Comparison of ENCODE assay signal across 21 cellular contexts in the genomic region with DNA sequence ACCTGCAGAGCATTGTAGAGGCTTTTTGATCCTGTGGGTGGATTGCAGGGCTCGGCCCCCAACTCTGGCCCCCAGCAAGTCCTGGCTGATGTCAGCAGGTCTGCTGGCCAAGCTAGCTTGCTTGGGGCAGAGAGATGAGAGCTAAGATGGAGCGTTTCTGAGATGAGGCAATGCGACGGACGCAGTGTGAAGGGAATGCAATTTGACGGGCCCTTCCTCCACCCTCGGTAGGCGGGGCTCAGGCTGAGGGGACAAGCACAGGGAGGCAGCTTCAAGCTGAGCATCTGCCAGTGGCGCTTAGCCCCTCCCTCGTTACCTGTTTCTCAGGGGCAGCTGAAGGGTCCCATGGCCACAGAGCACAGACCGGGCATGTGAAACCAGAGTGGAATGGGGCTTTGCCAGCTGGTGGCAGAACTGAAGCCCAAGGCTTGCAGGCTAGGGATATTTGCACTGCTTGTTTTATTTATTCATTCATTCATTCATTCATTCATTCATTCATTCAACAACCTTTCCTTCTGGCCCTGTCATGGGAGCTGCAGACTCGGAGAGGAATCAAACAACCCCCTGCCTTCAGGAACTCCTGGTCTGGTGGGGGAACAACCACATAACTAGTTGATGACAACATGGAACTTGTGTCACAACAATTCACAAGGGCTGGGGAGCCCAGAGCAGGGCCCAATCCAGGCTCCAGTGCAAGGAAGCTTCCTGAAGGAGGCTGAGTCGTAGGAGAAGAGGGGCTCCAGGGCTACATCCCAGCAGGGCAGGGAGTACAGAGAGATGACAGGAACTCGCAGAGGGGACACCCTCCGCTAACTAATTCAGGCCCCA.
A peak's percentile ranks its signal among the peaks of the same experiment; 100 is the strongest.
DNase-seq lines count a peak whose midpoint lies in the region; ATAC-seq and TF ChIP-seq lines count a peak whose summit lies in the region.
"Had no signal": no experiment of that assay in that cellular context is flagged by ENCODE, and none has a peak within 500 bp of the region (broad histone marks: within the 10 kb centered on the region; RNA-seq: fewer than 3 reads in every experiment).

No MANE protein-coding gene starts in this region.

- H3K4me1 ChIP-seq in H9 (ENCODE audit: insufficient read depth, low read length) = no peaks in the 10 kb centered on the region
- no peaks in the 10 kb centered on the region for H3K4me1 ChIP-seq in mesendoderm (ENCODE audit: control insufficient read depth, low read depth, low read length)
- no peaks in the 10 kb centered on the region for H3K4me1 ChIP-seq in CD8-positive, alpha-beta T cell (ENCODE audit: insufficient read depth, low read length)
- H3K4me1 ChIP-seq: colonic mucosa had no signal

- H3K4ac ChIP-seq in H9 (ENCODE audit: low read depth, low read length) = no peak overlapping the region
- H3K4ac ChIP-seq in mesendoderm (ENCODE audit: low read depth, low read length) = no peak overlapping the region

- no peak overlapping the region; a peak in 1 of 5 replicates for H3K4me3 Mint-ChIP-seq in H9
- H3K4me3 Mint-ChIP-seq in CD8-positive, alpha-beta T cell = no peak overlapping the region
- no peak overlapping the region for H3K4me3 Mint-ChIP-seq in activated T-cell treated with anti-CD3 and anti-CD28 coated beads, Interleukin-2, amount 50 U/mL, for 24 hours
- H3K4me3 Mint-ChIP-seq: activated B cell treated with CpG ODN at 0.5 μM for 24 hours; activated T-cell treated with anti-CD3 and anti-CD28 coated beads, Interleukin-2, amount 50 U/mL, for 72 hours; natural killer cell treated with Interleukin-12 subunit alpha and Interleukin-12 subunit beta and Interleukin-15 and Interleukin-18, amount 100 ng/mL, for 72 hours had no signal

- H3K36me3 Mint-ChIP-seq in H9 (ENCODE audit: insufficient read depth in 1 of 3, low read depth in 3 of 3) = no peaks in the 10 kb centered on the region
- H3K36me3 Mint-ChIP-seq in CD8-positive, alpha-beta T cell = no peaks in the 10 kb centered on the region
- H3K36me3 Mint-ChIP-seq in activated T-cell treated with anti-CD3 and anti-CD28 coated beads, Interleukin-2, amount 50 U/mL, for 24 hours (ENCODE audit: low read depth) = no peaks in the 10 kb centered on the region
- H3K36me3 Mint-ChIP-seq: activated naive CD4-positive, alpha-beta T cell treated with anti-CD3 and anti-CD28 coated beads, Interleukin-2, amount 50 U/mL, for 72 hours; brain; natural killer cell treated with Interleukin-12 subunit alpha and Interleukin-12 subunit beta and Interleukin-15 and Interleukin-18, amount 100 ng/mL, for 72 hours had no signal

- H3K27ac ChIP-seq in H9 (ENCODE audit: insufficient read length, low read depth, low read length) (no peak overlapping the region), mesendoderm (ENCODE audit: low read depth, low read length) (no peak overlapping the region)
- no peak overlapping the region for H3K27ac ChIP-seq in CD8-positive, alpha-beta T cell (ENCODE audit: low read depth, low read length)
- H3K27ac ChIP-seq: colonic mucosa, KMS-11, PC-9, spleen had no signal

- H3K9me3 ChIP-seq in H9 (ENCODE audit: control insufficient read depth, low read depth, low read length) = no peaks in the 10 kb centered on the region
- H3K9me3 ChIP-seq in CD8-positive, alpha-beta T cell (ENCODE audit: low read length) = no peaks in the 10 kb centered on the region
- H3K9me3 ChIP-seq: colonic mucosa, spleen had no signal

- no peak overlapping the region for H2AFZ ChIP-seq in H9 (ENCODE audit: low read length)
- H2AFZ ChIP-seq: PC-9 had no signal

- H3K9ac ChIP-seq in H9 (ENCODE audit: extremely low read depth, insufficient read length, low read length) (no peak overlapping the region), mesendoderm (ENCODE audit: low read length) (no peak overlapping the region)
- H3K9ac ChIP-seq: KMS-11 had no signal

- H3K23me2 ChIP-seq in H9 (ENCODE audit: insufficient read length, low read depth, low read length, poor library complexity, severe bottlenecking) = no peaks in the 10 kb centered on the region

- H3K4me2 ChIP-seq in H9 (ENCODE audit: insufficient read depth, insufficient read length, low read length) (peak overlapping the region; percentile 2), mesendoderm (ENCODE audit: low read length) (no peak overlapping the region)
- H3K4me2 ChIP-seq: KMS-11, PC-9 had no signal

- H3K23ac ChIP-seq in H9 (ENCODE audit: insufficient read length, low read depth, low read length) (no peak overlapping the region), mesendoderm (ENCODE audit: low read length) (no peak overlapping the region)

- no peak for TF ChIP-seq CTCF in H9 (conservative IDR thresholded peaks at IDR 0.05)
- no peak for TF ChIP-seq CTCF in choroid plexus epithelial cell (conservative IDR thresholded peaks at IDR 0.05; ENCODE audit: low read depth, low read length)
- no peak for TF ChIP-seq CTCF in CD8-positive, alpha-beta T cell (IDR thresholded peaks at IDR 0.05)

- WGBS in H9 (ENCODE audit: extremely low coverage, insufficient read length, low lambda C conversion rate) = no CpG with 5 or more reads among the region's 15 CpGs
- no CpG with 5 or more reads among the region's 15 CpGs for WGBS in mesendoderm (ENCODE audit: extremely low coverage, insufficient coverage, low lambda C conversion rate)

- H2BK15ac ChIP-seq in H9 (ENCODE audit: low read depth, low read length) (no peak overlapping the region), mesendoderm (replicated peaks; ENCODE audit: low read depth) (no peak overlapping the region)

- POLR2A ChIA-PET in CD8-positive, alpha-beta T cell (lab: Charles Lee) = no interaction called here

- peaks cover 45% of the 10 kb centered on the region for H3K27me3 Mint-ChIP-seq in H9 (ENCODE audit: low read depth)
- H3K27me3 Mint-ChIP-seq in CD8-positive, alpha-beta T cell (ENCODE audit: low read depth) = peaks cover 4% of the 10 kb centered on the region
- peaks cover 6% of the 10 kb centered on the region for H3K27me3 Mint-ChIP-seq in activated T-cell treated with anti-CD3 and anti-CD28 coated beads, Interleukin-2, amount 50 U/mL, for 24 hours

- H3K9me3 Mint-ChIP-seq in H9 = no peaks in the 10 kb centered on the region
- H3K9me3 Mint-ChIP-seq in CD8-positive, alpha-beta T cell = no peaks in the 10 kb centered on the region
- no peaks in the 10 kb centered on the region for H3K9me3 Mint-ChIP-seq in activated T-cell treated with anti-CD3 and anti-CD28 coated beads, Interleukin-2, amount 50 U/mL, for 24 hours
- H3K9me3 Mint-ChIP-seq: activated B cell treated with CpG ODN at 0.5 μM for 24 hours; activated naive CD4-positive, alpha-beta T cell treated with anti-CD3 and anti-CD28 coated beads, Interleukin-2, amount 50 U/mL, for 72 hours; activated T-cell treated with anti-CD3 and anti-CD28 coated beads, Interleukin-2, amount 50 U/mL, for 72 hours; natural killer cell treated with Interleukin-12 subunit alpha and Interleukin-12 subunit beta and Interleukin-15 and Interleukin-18, amount 100 ng/mL, for 72 hours had no signal

- H3K4me1 Mint-ChIP-seq in H9 = peaks cover 5 to 17% of the 10 kb centered on the region in 2 experiments
- H3K4me1 Mint-ChIP-seq in CD8-positive, alpha-beta T cell (ENCODE audit: low read depth) = no peaks in the 10 kb centered on the region
- H3K4me1 Mint-ChIP-seq in activated T-cell treated with anti-CD3 and anti-CD28 coated beads, Interleukin-2, amount 50 U/mL, for 24 hours (ENCODE audit: low read depth) = no peaks in the 10 kb centered on the region

- H2BK120ac ChIP-seq in H9 (ENCODE audit: low read depth, low read length, poor library complexity, severe bottlenecking) = no peak overlapping the region
- H2BK120ac ChIP-seq in mesendoderm (ENCODE audit: low read depth, low read length) = no peak overlapping the region

- no peaks in the 10 kb centered on the region for H3K27me3 ChIP-seq in H9 (ENCODE audit: insufficient read depth, low read length)
- no peaks in the 10 kb centered on the region for H3K27me3 ChIP-seq in mesendoderm (ENCODE audit: insufficient read depth, low read length, poor library complexity)
- no peaks in the 10 kb centered on the region for H3K27me3 ChIP-seq in CD8-positive, alpha-beta T cell (ENCODE audit: insufficient read depth, low read length)
- H3K27me3 ChIP-seq: colonic mucosa had no signal

- DNase-seq in AG08395 (ENCODE audit: low spot score) (peak; percentile 38), H9 (peak; percentile 76), choroid plexus epithelial cell (ENCODE audit: low read depth) (peak; percentile 15), mesendoderm (peak; percentile 85), HuH-7.5 (ENCODE audit: low spot score) (no peak)
- DNase-seq in CD8-positive, alpha-beta T cell = no peak
- no peak for DNase-seq in activated T-cell treated with anti-CD3 and anti-CD28 coated beads, Interleukin-2, amount 50 U/mL, for 24 hours
- DNase-seq: activated B cell treated with CpG ODN at 0.5 μM for 24 hours; activated T-cell treated with anti-CD3 and anti-CD28 coated beads, Interleukin-2, amount 50 U/mL, for 72 hours; colonic mucosa; DMS153; NCI-H1092; NCI-H526 treated with DMSO at 0.1 percent for 48 hours; PC-9; spleen; stimulated activated CD4-positive, alpha-beta T cell treated with anti-CD3 and anti-CD28 coated beads, Interleukin-4, amount 100 ng/mL, for 4 hours had no signal

- CTCF ChIA-PET in CD8-positive, alpha-beta T cell (lab: Charles Lee) = interaction anchor here (1.0 to 16.8 kb wide), 3 partner anchors 67 to 105 kb away, joined by 3 to 397 read pairs (median 3); partner anchors contain the start of gene WNT11

- no peak overlapping the region for H2BK20ac ChIP-seq in H9 (ENCODE audit: low read depth, low read length, poor library complexity, severe bottlenecking)

- no peak overlapping the region for H4K5ac ChIP-seq in H9 (ENCODE audit: insufficient read length, low read depth, low read length)
- H4K5ac ChIP-seq in mesendoderm (ENCODE audit: low read length) = no peak overlapping the region

- intact Hi-C loops in CD8-positive, alpha-beta T cell (cut with DNase I, micrococcal nuclease) = no loop called here

- no peaks in the 10 kb centered on the region for H3K79me2 ChIP-seq in H9 (ENCODE audit: insufficient read depth, low read length)
- no peaks in the 10 kb centered on the region for H3K79me2 ChIP-seq in mesendoderm (ENCODE audit: control insufficient read depth, insufficient read depth, low read length)

- H3K18ac ChIP-seq in H9 (ENCODE audit: insufficient read length, low read depth, low read length) = no peak overlapping the region
- H3K18ac ChIP-seq in mesendoderm (ENCODE audit: low read length) = no peak overlapping the region

- no peak overlapping the region for H3K27ac Mint-ChIP-seq in H9
- no peak overlapping the region for H3K27ac Mint-ChIP-seq in CD8-positive, alpha-beta T cell
- no peak overlapping the region for H3K27ac Mint-ChIP-seq in activated T-cell treated with anti-CD3 and anti-CD28 coated beads, Interleukin-2, amount 50 U/mL, for 24 hours
- H3K27ac Mint-ChIP-seq: activated B cell treated with CpG ODN at 0.5 μM for 24 hours; activated naive CD4-positive, alpha-beta T cell treated with anti-CD3 and anti-CD28 coated beads, Interleukin-2, amount 50 U/mL, for 72 hours; activated T-cell treated with anti-CD3 and anti-CD28 coated beads, Interleukin-2, amount 50 U/mL, for 72 hours; natural killer cell treated with Interleukin-12 subunit alpha and Interleukin-12 subunit beta and Interleukin-15 and Interleukin-18, amount 100 ng/mL, for 72 hours had no signal

- H4K20me1 ChIP-seq in H9 (ENCODE audit: control insufficient read depth, insufficient read depth, insufficient read length) = no peaks in the 10 kb centered on the region

- no peak for ATAC-seq in CD8-positive, alpha-beta T cell
- no peak for ATAC-seq in GM19463 (IDR thresholded peaks at IDR 0.05; ENCODE audit: unreplicated experiment)
- ATAC-seq: activated naive CD4-positive, alpha-beta T cell treated with anti-CD3 and anti-CD28 coated beads, Interleukin-2, amount 50 U/mL, for 72 hours; activated T-cell treated with anti-CD3 and anti-CD28 coated beads, Interleukin-2, amount 50 U/mL, for 72 hours; natural killer cell treated with Interleukin-12 subunit alpha and Interleukin-12 subunit beta and Interleukin-15 and Interleukin-18, amount 100 ng/mL, for 72 hours had no signal

- H2BK5ac ChIP-seq in H9 (ENCODE audit: insufficient read length, low read length) (no peak overlapping the region), mesendoderm (ENCODE audit: low read length) (no peak overlapping the region)

- no peak overlapping the region for H3T11ph ChIP-seq in H9 (ENCODE audit: low read length)

- H2AK5ac ChIP-seq in H9 (ENCODE audit: insufficient read length, low read length) = no peak overlapping the region
- H2AK5ac ChIP-seq in mesendoderm (ENCODE audit: low read length) = no peak overlapping the region

- H3K56ac ChIP-seq in H9 (ENCODE audit: insufficient read length, low read depth, low read length) = no peak overlapping the region
- H3K56ac ChIP-seq in mesendoderm (ENCODE audit: low read length) = no peak overlapping the region

- no peaks in the 10 kb centered on the region for H3K36me3 ChIP-seq in mesendoderm (ENCODE audit: control insufficient read depth, insufficient read depth, low read length)
- no peaks in the 10 kb centered on the region for H3K36me3 ChIP-seq in CD8-positive, alpha-beta T cell (ENCODE audit: insufficient read depth, low read length)
- H3K36me3 ChIP-seq: colonic mucosa, spleen had no signal

- no peaks in the 10 kb centered on the region for H3K79me1 ChIP-seq in H9 (ENCODE audit: insufficient read depth, low read depth, low read length, poor library complexity, severe bottlenecking)
- no peaks in the 10 kb centered on the region for H3K79me1 ChIP-seq in mesendoderm (ENCODE audit: low read length)

- H3K14ac ChIP-seq in H9 (ENCODE audit: insufficient read depth, low read length) = no peak overlapping the region

- H4K8ac ChIP-seq in H9 (replicated peaks; ENCODE audit: insufficient read length, low read depth, low read length) = no peak overlapping the region
- no peak overlapping the region for H4K8ac ChIP-seq in mesendoderm (ENCODE audit: low read depth, low read length)

- no peak overlapping the region for H4K91ac ChIP-seq in H9 (ENCODE audit: insufficient read length, low read depth, low read length)

- no peak overlapping the region for H2BK12ac ChIP-seq in H9 (ENCODE audit: insufficient read length, low read depth, low read length)

- no peak overlapping the region for H3K4me3 ChIP-seq in choroid plexus epithelial cell (ENCODE audit: low read depth, low read length)
- H3K4me3 ChIP-seq in mesendoderm (ENCODE audit: low read length) = no peak overlapping the region
- no peak overlapping the region for H3K4me3 ChIP-seq in CD8-positive, alpha-beta T cell (ENCODE audit: low read depth, low read length)
- H3K4me3 ChIP-seq: colonic mucosa, PC-9, spleen had no signal

Comparison
In these comparisons a context has a peak if more than half of its experiments do, and no peak if none do; other contexts are left out.
1. DNase-seq: peak in AG08395 (single experiment), H9 (single experiment), choroid plexus epithelial cell (single experiment) and mesendoderm (single experiment); none in CD8-positive, alpha-beta T cell (0 of 7), activated T-cell treated with anti-CD3 and anti-CD28 coated beads, Interleukin-2, amount 50 U/mL, for 24 hours (single experiment) and HuH-7.5 (single experiment).